In genomic region chr15:57570340-57570739, GRCh38 we compare ENCODE assay signal across 21 cellular contexts. TPM values are rescaled to one million over a fixed set of nuclear protein-coding genes. Genes with fewer than 3 reads are reported as not detected.
"Had no signal": no experiment of that assay in that cellular context is flagged by ENCODE, and none has a peak within 500 bp of the region (broad histone marks: within the 10 kb centered on the region; RNA-seq: fewer than 3 reads in every experiment).

No MANE protein-coding gene starts in this region.

- H3K9me3 Mint-ChIP-seq: naive thymus-derived CD8-positive, alpha-beta T cell; stimulated activated naive CD8-positive, alpha-beta T cell treated with anti-CD3 and anti-CD28 coated beads, Interleukin-15, amount 100 ng/mL, for 72 hours had no signal

- H3K4me1 ChIP-seq: tibial nerve had no signal

- H3K4me3 Mint-ChIP-seq: naive thymus-derived CD8-positive, alpha-beta T cell; stimulated activated naive B cell treated with anti-CD40 and anti-IgM and Interleukin-4, amounts not matched to agents 10 μg/mL and 1 μg/mL and 100 μg/mL, for 72 hours; stimulated activated naive CD8-positive, alpha-beta T cell treated with anti-CD3 and anti-CD28 coated beads, Interleukin-15, amount 100 ng/mL, for 72 hours had no signal

- H3K27ac ChIP-seq: coronary artery, esophagus squamous epithelium, gastroesophageal sphincter, left ventricle myocardium inferior, lower lobe of right lung, neutrophil, right atrium auricular region, sigmoid colon, skin epidermis, testis, tibial nerve had no signal

- DNase-seq: effector memory CD4-positive, alpha-beta T cell; esophagus squamous epithelium; hippocampal formation; islet precursor cell; left ventricle myocardium inferior; lower lobe of right lung; mesendoderm; mucosa of descending colon; naive thymus-derived CD8-positive, alpha-beta T cell; sigmoid colon; stimulated activated CD4-positive, alpha-beta T cell treated with anti-CD3 and anti-CD28 coated beads, Interleukin-2, amount 100 ng/mL, for 24 hours; stimulated activated CD4-positive, alpha-beta T cell treated with anti-CD3 and anti-CD28 coated beads, Interleukin-4, amount 100 ng/mL, for 4 hours; stimulated activated naive B cell treated with anti-CD40 and anti-IgM and Interleukin-4, amounts not matched to agents 10 μg/mL and 1 μg/mL and 100 μg/mL, for 72 hours; stimulated activated naive CD8-positive, alpha-beta T cell treated with anti-CD3 and anti-CD28 coated beads, Interleukin-15, amount 100 ng/mL, for 72 hours; testis had no signal

- H3K36me3 Mint-ChIP-seq: naive thymus-derived CD8-positive, alpha-beta T cell had no signal

- H3K4me3 ChIP-seq: coronary artery, esophagus squamous epithelium, gastroesophageal sphincter, left ventricle myocardium inferior, lower lobe of right lung, mucosa of descending colon, right atrium auricular region, sigmoid colon, skin epidermis, testis, tibial nerve had no signal

- H3K27me3 ChIP-seq: esophagus squamous epithelium, gastroesophageal sphincter, right atrium auricular region, sigmoid colon, testis, tibial nerve had no signal

- H3K9me3 ChIP-seq: esophagus squamous epithelium, gastroesophageal sphincter, left ventricle myocardium inferior, lower lobe of right lung, mucosa of descending colon, neutrophil, right atrium auricular region, sigmoid colon, testis, tibial nerve had no signal

- H3K36me3 ChIP-seq: esophagus squamous epithelium, gastroesophageal sphincter, left ventricle myocardium inferior, lower lobe of right lung, neutrophil, right atrium auricular region, sigmoid colon, tibial nerve had no signal

- H3K27ac Mint-ChIP-seq: naive thymus-derived CD8-positive, alpha-beta T cell; stimulated activated naive CD8-positive, alpha-beta T cell treated with anti-CD3 and anti-CD28 coated beads, Interleukin-15, amount 100 ng/mL, for 72 hours had no signal

- ATAC-seq: gastroesophageal sphincter; lower lobe of right lung; naive thymus-derived CD8-positive, alpha-beta T cell; stimulated activated naive CD8-positive, alpha-beta T cell treated with anti-CD3 and anti-CD28 coated beads, Interleukin-15, amount 100 ng/mL, for 72 hours had no signal

RNA-seq across cellular contexts. Expression of gene MYZAP, which starts 21.4 kb away (rescaled TPM):
- total RNA-seq: naive thymus-derived CD8-positive, alpha-beta T cell had no signal
